Comparison of ENCODE assay signal across 1 cellular context in the genomic region with DNA sequence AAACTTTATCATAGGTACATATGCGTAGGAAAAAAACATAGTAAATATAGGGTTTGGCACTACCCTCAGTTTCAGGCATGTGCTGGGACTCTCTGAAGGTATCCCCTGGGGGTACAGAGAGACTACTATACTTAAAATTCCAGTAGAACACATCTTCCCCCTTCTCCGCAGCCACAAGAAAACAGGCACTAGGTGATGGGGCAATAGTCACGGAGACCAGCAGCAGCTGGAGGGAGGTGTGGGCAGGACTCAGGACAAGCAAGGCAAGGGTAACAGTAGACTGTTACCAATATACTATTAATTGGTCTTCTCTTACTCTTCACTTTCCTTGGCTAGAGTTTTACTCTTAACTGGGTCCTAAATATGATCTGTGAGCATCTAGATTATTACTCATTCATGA.
TF ChIP-seq lines count a peak whose summit lies in the region.

No MANE protein-coding gene starts in this region.

TF ChIP-seq in K562, 482 proteins besides CTCF, POLR2A, EP300 and RAD21 (continued from another document):
- TF ChIP-seq ZNF277 (CRISPR knock-in tag; IDR thresholded peaks at IDR 0.05; ENCODE audit: borderline replicate concordance) (no peak), THRAP3 (IDR thresholded peaks at IDR 0.05; ENCODE audit: borderline replicate concordance) (no peak), ZNF316 (IDR thresholded peaks at IDR 0.05) (no peak), SNIP1 (IDR thresholded peaks at IDR 0.05; ENCODE audit: low read depth) (no peak), ZBTB9 (CRISPR knock-in tag; IDR thresholded peaks at IDR 0.05) (no peak), GTF2E2 (tag; IDR thresholded peaks at IDR 0.05) (no peak), ZNF232 (CRISPR knock-in tag; IDR thresholded peaks at IDR 0.05) (no peak), ZNF165 (CRISPR knock-in tag; IDR thresholded peaks at IDR 0.05; ENCODE audit: borderline replicate concordance) (no peak), FOXJ2 (tag; IDR thresholded peaks at IDR 0.05) (no peak), KLF1 (tag; IDR thresholded peaks at IDR 0.05) (no peak), ZFX (CRISPR knock-in tag; IDR thresholded peaks at IDR 0.05) (no peak)
- TF ChIP-seq, protein P1, sequence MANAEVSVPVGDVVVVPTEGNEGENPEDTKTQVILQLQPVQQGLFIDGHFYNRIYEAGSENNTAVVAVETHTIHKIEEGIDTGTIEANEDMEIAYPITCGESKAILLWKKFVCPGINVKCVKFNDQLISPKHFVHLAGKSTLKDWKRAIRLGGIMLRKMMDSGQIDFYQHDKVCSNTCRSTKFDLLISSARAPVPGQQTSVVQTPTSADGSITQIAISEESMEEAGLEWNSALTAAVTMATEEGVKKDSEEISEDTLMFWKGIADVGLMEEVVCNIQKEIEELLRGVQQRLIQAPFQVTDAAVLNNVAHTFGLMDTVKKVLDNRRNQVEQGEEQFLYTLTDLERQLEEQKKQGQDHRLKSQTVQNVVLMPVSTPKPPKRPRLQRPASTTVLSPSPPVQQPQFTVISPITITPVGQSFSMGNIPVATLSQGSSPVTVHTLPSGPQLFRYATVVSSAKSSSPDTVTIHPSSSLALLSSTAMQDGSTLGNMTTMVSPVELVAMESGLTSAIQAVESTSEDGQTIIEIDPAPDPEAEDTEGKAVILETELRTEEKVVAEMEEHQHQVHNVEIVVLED (CRISPR knock-in tag; IDR thresholded peaks at IDR 0.05) = no peak
- TF ChIP-seq, protein P2, sequence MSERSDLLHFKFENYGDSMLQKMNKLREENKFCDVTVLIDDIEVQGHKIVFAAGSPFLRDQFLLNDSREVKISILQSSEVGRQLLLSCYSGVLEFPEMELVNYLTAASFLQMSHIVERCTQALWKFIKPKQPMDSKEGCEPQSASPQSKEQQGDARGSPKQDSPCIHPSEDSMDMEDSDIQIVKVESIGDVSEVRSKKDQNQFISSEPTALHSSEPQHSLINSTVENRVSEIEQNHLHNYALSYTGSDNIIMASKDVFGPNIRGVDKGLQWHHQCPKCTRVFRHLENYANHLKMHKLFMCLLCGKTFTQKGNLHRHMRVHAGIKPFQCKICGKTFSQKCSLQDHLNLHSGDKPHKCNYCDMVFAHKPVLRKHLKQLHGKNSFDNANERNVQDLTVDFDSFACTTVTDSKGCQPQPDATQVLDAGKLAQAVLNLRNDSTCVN (CRISPR knock-in tag; IDR thresholded peaks at IDR 0.05) = no peak
